ENCODE assay signal across 1 cellular context in the genomic region with DNA sequence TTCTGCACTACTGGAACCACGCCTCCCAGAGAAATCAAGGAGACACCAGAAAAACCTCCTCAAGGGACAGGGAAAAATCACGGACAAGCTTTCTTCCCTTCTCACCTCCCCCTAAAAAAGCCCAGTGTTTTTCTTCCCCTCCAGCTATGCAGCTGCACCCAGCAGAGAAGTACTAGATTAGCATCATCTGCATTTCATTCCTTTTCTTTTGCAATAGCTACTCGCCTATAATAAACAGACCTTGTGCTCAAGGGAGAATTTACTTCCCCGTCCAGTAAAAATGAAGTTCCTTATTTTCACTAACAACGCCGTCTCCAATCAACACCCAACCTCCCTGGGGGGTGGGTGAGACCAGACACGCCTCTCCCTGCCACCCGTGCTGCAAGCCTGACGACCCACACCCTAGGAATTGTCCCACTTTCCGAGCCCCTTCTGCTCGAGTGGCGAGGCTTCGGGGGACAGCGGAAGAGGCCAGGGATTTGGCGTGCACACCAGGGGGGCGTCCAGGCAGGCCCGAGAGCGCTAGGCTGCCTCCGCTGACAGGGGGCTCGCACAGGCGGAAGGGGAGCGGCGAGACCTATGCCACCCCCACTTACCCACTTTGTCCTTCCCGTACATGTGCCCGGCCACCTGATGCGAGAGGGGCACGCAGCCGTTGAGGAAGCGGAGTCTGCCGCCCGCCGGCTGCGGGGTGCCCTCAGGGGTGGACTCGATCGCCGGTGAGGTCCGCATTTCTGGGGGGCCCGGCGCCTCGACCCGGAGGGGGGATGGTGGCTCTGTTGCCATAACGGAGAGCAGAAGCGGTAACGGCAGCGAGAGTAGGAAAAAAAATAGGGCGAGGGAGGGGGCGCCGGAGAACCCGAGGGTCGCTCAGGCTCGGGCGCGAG.
TF ChIP-seq lines count a peak whose summit lies in the region.

No MANE protein-coding gene starts in this region.

TF ChIP-seq in endothelial cell of umbilical vein, 7 proteins besides CTCF, POLR2A, EP300 and RAD21:
- TF ChIP-seq JUN (IDR thresholded peaks at IDR 0.05; ENCODE audit: borderline replicate concordance, insufficient read depth, insufficient read length, low read depth) (no peak), MYC (IDR thresholded peaks at IDR 0.05; ENCODE audit: low read depth, low read length) (no peak), FOS (IDR thresholded peaks at IDR 0.05; ENCODE audit: borderline replicate concordance, insufficient read depth, low read length) (no peak), POLR2AphosphoS5 (IDR thresholded peaks at IDR 0.05; ENCODE audit: insufficient read depth, low read depth, low read length) (no peak), EZH2 (IDR thresholded peaks at IDR 0.05; ENCODE audit: borderline replicate concordance, low read depth, low read length, severe bottlenecking) (no peak), GATA2 (IDR thresholded peaks at IDR 0.05; ENCODE audit: insufficient read depth, insufficient read length, low read depth, low read length) (no peak)
- TF ChIP-seq, protein P1, sequence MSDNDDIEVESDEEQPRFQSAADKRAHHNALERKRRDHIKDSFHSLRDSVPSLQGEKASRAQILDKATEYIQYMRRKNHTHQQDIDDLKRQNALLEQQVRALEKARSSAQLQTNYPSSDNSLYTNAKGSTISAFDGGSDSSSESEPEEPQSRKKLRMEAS (IDR thresholded peaks at IDR 0.05; ENCODE audit: insufficient read depth, insufficient read length), result no peak
